Comparison of ENCODE assay signal across 7 cellular contexts in the genomic region with DNA sequence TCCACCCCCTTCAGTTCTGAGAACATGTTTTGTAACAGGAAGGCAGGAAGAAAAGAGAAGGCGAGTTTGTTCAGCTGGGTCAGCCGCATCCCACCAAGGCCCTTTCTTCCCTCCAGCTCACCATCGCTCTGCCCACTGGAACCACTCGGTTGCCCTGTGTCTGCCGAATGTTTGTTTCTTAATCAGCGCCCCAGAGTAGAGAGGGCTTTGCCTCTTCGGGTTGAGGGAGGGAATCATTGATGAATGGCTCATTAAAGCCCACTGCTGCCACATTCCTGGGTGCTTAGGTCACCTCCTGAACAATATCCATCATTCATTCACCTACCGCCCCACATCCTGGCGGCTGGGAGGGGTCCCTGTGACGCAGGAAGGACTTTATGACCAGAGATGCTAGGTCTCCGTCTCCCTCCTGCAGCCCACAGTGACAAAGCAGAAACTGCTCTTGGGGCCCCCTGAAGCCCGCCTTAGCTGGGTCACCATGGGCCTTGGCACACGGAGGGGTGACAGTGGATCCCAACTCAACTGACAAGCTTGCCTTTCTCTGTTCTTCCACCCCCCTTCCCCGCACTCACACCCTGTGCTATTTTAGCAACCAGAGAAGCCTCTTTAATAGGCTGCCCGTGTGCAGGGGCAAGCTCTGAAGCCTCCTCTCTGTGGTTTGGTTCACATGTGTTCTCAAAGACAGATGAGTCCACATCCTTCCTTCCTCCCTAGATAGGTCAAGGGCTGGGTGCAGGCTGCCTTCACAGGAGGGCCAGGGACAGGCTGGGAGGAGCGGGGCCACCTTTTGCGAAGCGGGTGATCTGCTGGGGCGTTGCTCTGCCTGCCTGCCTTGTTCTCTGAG.
DNase-seq lines count a peak whose midpoint lies in the region; ATAC-seq and TF ChIP-seq lines count a peak whose summit lies in the region.

No MANE protein-coding gene starts in this region.

- in situ Hi-C loops in astrocyte of the cerebellum (cut with HindIII; ENCODE audit: low sequenced_read_pairs): no loop called here

- H3K9ac ChIP-seq in iPS-20b (ENCODE audit: low read depth, low read length): peak overlapping the region; percentile 62; the same call in 1 of the 2 replicates

- no peak for TF ChIP-seq CTCF in astrocyte of the cerebellum (IDR thresholded peaks at IDR 0.05; ENCODE audit: low read depth, low read length, missing control alignments)

- no peaks in the 10 kb centered on the region for H3K27me3 ChIP-seq in iPS-20b (ENCODE audit: insufficient read depth, low read length)

- ATAC-seq in GM21423 (IDR thresholded peaks at IDR 0.05; ENCODE audit: unreplicated experiment): peak; percentile 51
- ATAC-seq in HG02623 (IDR thresholded peaks at IDR 0.05; ENCODE audit: unreplicated experiment): no peak

- peaks cover 25% of the 10 kb centered on the region for H3K4me1 ChIP-seq in iPS-20b (ENCODE audit: insufficient read depth, low read length)

- no peaks in the 10 kb centered on the region for H3K9me3 ChIP-seq in iPS-20b (ENCODE audit: insufficient read depth, low read depth, low read length)

- H3K27ac ChIP-seq in iPS-20b (ENCODE audit: low read length): peak overlapping the region; percentile 45

- H3K4me3 ChIP-seq in astrocyte of the cerebellum (ENCODE audit: low read depth, low read length) (no peak overlapping the region), iPS-20b (ENCODE audit: low read length) (0 out of 2 replicates have a peak overlapping the region, but pooled peaks have one; percentile 24)

- H3K36me3 ChIP-seq in iPS-20b (ENCODE audit: insufficient read depth, low read depth, low read length): peaks cover 15% of the 10 kb centered on the region; the same call in 1 of the 2 replicates

- DNase-seq in NOMO-1 treated with dmso at 0.1 percent for 144 hours (lab: John Stamatoyannopoulos, UW; ENCODE audit: unreplicated experiment) (peak; percentile 58), astrocyte of the cerebellum (ENCODE audit: low read depth) (peak; percentile 39), NCI-H748 treated with DMSO at 0.1 percent for 48 hours (lab: John Stamatoyannopoulos, UW) (no peak)
- peak; percentile 19 for DNase-seq in stimulated activated CD8-positive, alpha-beta memory T cell treated with anti-CD3 and anti-CD28 coated beads, Interleukin-12 subunit alpha, Interleukin-12 subunit beta, amount 100 ng/mL, for 1 hour (ENCODE audit: low read depth)
